ENCODE assay signal across 22 cellular contexts in genomic region chr4:139839664-139840063, GRCh38.
DNase-seq lines count a peak whose midpoint lies in the region; TF ChIP-seq lines count a peak whose summit lies in the region.
"Had no signal": no experiment of that assay in that cellular context is flagged by ENCODE, and none has a peak within 500 bp of the region (broad histone marks: within the 10 kb centered on the region; RNA-seq: fewer than 3 reads in every experiment).

No MANE protein-coding gene starts in this region.

- H3K4me1 Mint-ChIP-seq in immature natural killer cell (peaks cover 47 to 61% of the 10 kb centered on the region in 2 donors), progenitor cell of endocrine pancreas (ENCODE audit: low read depth) (peaks cover 46% of the 10 kb centered on the region)
- H3K4me1 Mint-ChIP-seq: CD8-positive, alpha-beta memory T cell had no signal

- H3K9me3 ChIP-seq in SK-N-SH, result no peaks in the 10 kb centered on the region
- H3K9me3 ChIP-seq: MG63 had no signal

- TF ChIP-seq CTCF in SK-N-SH (IDR thresholded peaks at IDR 0.05) (no peak), progenitor cell of endocrine pancreas (IDR thresholded peaks at IDR 0.05; ENCODE audit: unreplicated experiment) (no peak)

- no peaks in the 10 kb centered on the region for H3K79me2 ChIP-seq in SK-N-SH (ENCODE audit: insufficient read depth)

- no peak overlapping the region for H2AFZ ChIP-seq in SK-N-SH (ENCODE audit: low read depth)
- H2AFZ ChIP-seq: GM23248 had no signal

- peaks cover 7 to 52% of the 10 kb centered on the region in 2 experiments; a peak in 3 of 4 replicates for H3K4me1 ChIP-seq in SK-N-SH (ENCODE audit: control insufficient read depth in 1 of 2, insufficient read depth in 2 of 2, low read depth in 1 of 2, low read length in 1 of 2)

- H3K4me3 Mint-ChIP-seq in immature natural killer cell (peak overlapping the region in 2 of 5 donors; percentile 87 to 94), progenitor cell of endocrine pancreas (ENCODE audit: low read depth) (peak overlapping the region; percentile 46)
- H3K4me3 Mint-ChIP-seq: CD8-positive, alpha-beta memory T cell; H9; HFFc6 had no signal

- H3K27me3 ChIP-seq in SK-N-SH (ENCODE audit: insufficient read depth), result no peaks in the 10 kb centered on the region
- H3K27me3 ChIP-seq: MG63 had no signal

- no peaks in the 10 kb centered on the region for H4K20me1 ChIP-seq in SK-N-SH (ENCODE audit: insufficient read depth)

- H3K9me3 Mint-ChIP-seq in immature natural killer cell (no peaks in the 10 kb centered on the region), progenitor cell of endocrine pancreas (ENCODE audit: low read depth) (no peaks in the 10 kb centered on the region)
- H3K9me3 Mint-ChIP-seq: H9, HFFc6 had no signal

- H3K9ac ChIP-seq in SK-N-SH, result no peak overlapping the region
- H3K9ac ChIP-seq: GM23248 had no signal

- CTCF ChIA-PET in SK-N-SH (lab: Yijun Ruan, JAX), result interaction anchor here (0.6 kb wide), 1 partner anchor 69 kb away, joined by 3 read pairs; no protein-coding TSS in a partner anchor

- H3K4me2 ChIP-seq in SK-N-SH, result no peak overlapping the region

- TF ChIP-seq EP300 in SK-N-SH (IDR thresholded peaks at IDR 0.05; ENCODE audit: borderline replicate concordance in 1 of 2, low read depth in 1 of 2, low read length in 1 of 2), result peak in 1 of 2 experiments; percentile 9; a peak in 1 of 4 replicates

- no peaks in the 10 kb centered on the region for H3K36me3 ChIP-seq in SK-N-SH (replicated peaks in 1 of 2; ENCODE audit: control insufficient read depth in 1 of 2, insufficient read depth in 2 of 2, low read length in 1 of 2)
- H3K36me3 ChIP-seq: MG63 had no signal

- H3K27ac ChIP-seq in SK-N-SH (ENCODE audit: low read depth in 2 of 2, low read length in 1 of 2), result peak overlapping the region; percentile 3 to 97; a peak in 3 of 4 replicates
- H3K27ac ChIP-seq: GM23248 had no signal

- H3K9me2 ChIP-seq in SK-N-SH, result no peaks in the 10 kb centered on the region

- peaks cover 0 to 8% (median 0%) of the 10 kb centered on the region in 3 donors for H3K36me3 Mint-ChIP-seq in immature natural killer cell
- peaks cover 3% of the 10 kb centered on the region for H3K36me3 Mint-ChIP-seq in progenitor cell of endocrine pancreas (ENCODE audit: insufficient read depth)
- H3K36me3 Mint-ChIP-seq: CD8-positive, alpha-beta memory T cell had no signal

- TF ChIP-seq RAD21 in SK-N-SH (IDR thresholded peaks at IDR 0.05; ENCODE audit: low read length), result 0 out of 2 replicates have a peak, but pooled peaks have one; percentile 5

- POLR2A ChIA-PET in SK-N-SH (lab: Yijun Ruan, JAX), result interaction anchor here (0.8 to 2.4 kb wide), 3 partner anchors 17 to 100 kb away, joined by 3 to 7 read pairs (median 6); no protein-coding TSS in a partner anchor

- DNase-seq in NCI-H146 (lab: John Stamatoyannopoulos, UW), result peak; percentile 44
- no peak for DNase-seq in NCI-H146 treated with DMSO at 0.1 percent for 48 hours (lab: John Stamatoyannopoulos, UW; ENCODE audit: unreplicated experiment)
- DNase-seq in SK-N-SH, result peak; percentile 58
- no peak for DNase-seq in immature natural killer cell
- DNase-seq in progenitor cell of endocrine pancreas (ENCODE audit: low spot score, unreplicated experiment), result no peak
- DNase-seq in stimulated activated CD4-positive, alpha-beta T cell treated with anti-CD3 and anti-CD28 coated beads, Interleukin-2, amount 100 ng/mL, for 24 hours, result no peak
- no peak for DNase-seq in HK-2 (ENCODE audit: unreplicated experiment)
- no peak for DNase-seq in activated CD4-positive, alpha-beta T cell treated with anti-CD3 and anti-CD28 coated beads, Interleukin-2, amount 50 U/mL, for 4 hours
- DNase-seq: 8988T; C1 segment of cervical spinal cord; Calu3; CD8-positive, alpha-beta memory T cell; DMS153; GM23248; H9; HFFc6; MG63; NCI-H1105; NCI-H1694 treated with DMSO at 0.1 percent for 48 hours; NCI-H2081 treated with DMSO at 0.1 percent for 48 hours; NK-92 treated with Interleukin-12 subunit alpha and Interleukin-12 subunit beta, amount 100 ng/mL, for 24 hours had no signal

- WGBS in SK-N-SH (ENCODE audit: low lambda C conversion rate), result 60% methylated on average over 4 of the region's 4 CpGs

- no peak overlapping the region for H3K4me3 ChIP-seq in SK-N-SH (ENCODE audit: low read depth in 2 of 2, low read length in 1 of 2)
- H3K4me3 ChIP-seq: GM23248, K562, MG63 had no signal

- H3K27me3 Mint-ChIP-seq in immature natural killer cell (ENCODE audit: low read depth in 3 of 3), result peaks cover 0 to 4% (median 3%) of the 10 kb centered on the region in 3 donors
- H3K27me3 Mint-ChIP-seq in progenitor cell of endocrine pancreas, result no peaks in the 10 kb centered on the region

- H3K27ac Mint-ChIP-seq in immature natural killer cell, result peak overlapping the region; percentile 42 to 98 (median 94)
- H3K27ac Mint-ChIP-seq in progenitor cell of endocrine pancreas, result peak overlapping the region; percentile 77
- H3K27ac Mint-ChIP-seq: CD8-positive, alpha-beta memory T cell; H9; HFFc6 had no signal

- H3F3A ChIP-seq in SK-N-SH (replicated peaks; ENCODE audit: insufficient read depth), result no peaks in the 10 kb centered on the region

TF ChIP-seq in SK-N-SH, 30 proteins besides CTCF, POLR2A, EP300 and RAD21:
- TF ChIP-seq RCOR1 (IDR thresholded peaks at IDR 0.05; ENCODE audit: low read length) (peak; percentile 78; the same call in 1 of the 2 replicates), ZBTB33 (IDR thresholded peaks at IDR 0.05; ENCODE audit: borderline replicate concordance, low read depth) (no peak), TEAD4 (IDR thresholded peaks at IDR 0.05; ENCODE audit: borderline replicate concordance, insufficient read depth) (no peak), YY1 (IDR thresholded peaks at IDR 0.05; ENCODE audit: low read depth) (no peak), USF1 (IDR thresholded peaks at IDR 0.05; ENCODE audit: borderline replicate concordance, low read depth) (no peak), MEF2A (IDR thresholded peaks at IDR 0.05; ENCODE audit: borderline replicate concordance, low read depth) (no peak), GABPA (IDR thresholded peaks at IDR 0.05; ENCODE audit: low read depth) (no peak), USF2 (IDR thresholded peaks at IDR 0.05; ENCODE audit: borderline replicate concordance, low read depth, low read length) (no peak), RXRA (IDR thresholded peaks at IDR 0.05; ENCODE audit: borderline replicate concordance, low read depth) (no peak), GATA2 (CRISPR knock-in tag; IDR thresholded peaks at IDR 0.05) (peak; percentile 72), NRF1 (IDR thresholded peaks at IDR 0.05; ENCODE audit: low read depth, low read length) (no peak), ELF1 (IDR thresholded peaks at IDR 0.05) (no peak), POLR2AphosphoS5 (IDR thresholded peaks at IDR 0.05; ENCODE audit: low read depth, low read length) (no peak), SIN3A (IDR thresholded peaks at IDR 0.05; ENCODE audit: borderline replicate concordance, low read depth, low read length) (no peak), EZH2phosphoT487 (IDR thresholded peaks at IDR 0.05; ENCODE audit: borderline replicate concordance, low read depth) (no peak)

Comparison
In these comparisons a context has a peak if more than half of its experiments do, and no peak if none do; other contexts are left out.
1. DNase-seq: peak in NCI-H146 (single experiment) and SK-N-SH (single experiment); none in NCI-H146 treated with DMSO at 0.1 percent for 48 hours (single experiment), immature natural killer cell (0 of 3), progenitor cell of endocrine pancreas (single experiment), stimulated activated CD4-positive, alpha-beta T cell treated with anti-CD3 and anti-CD28 coated beads, Interleukin-2, amount 100 ng/mL, for 24 hours (0 of 2), HK-2 (single experiment) and activated CD4-positive, alpha-beta T cell treated with anti-CD3 and anti-CD28 coated beads, Interleukin-2, amount 50 U/mL, for 4 hours (0 of 2).